Comparison of ENCODE assay signal across 21 cellular contexts in genomic region chr13:60788156-60788829, GRCh38.
A peak's percentile ranks its signal among the peaks of the same experiment; 100 is the strongest.
DNase-seq lines count a peak whose midpoint lies in the region; ATAC-seq and TF ChIP-seq lines count a peak whose summit lies in the region.
"Had no signal": no experiment of that assay in that cellular context is flagged by ENCODE, and none has a peak within 500 bp of the region (broad histone marks: within the 10 kb centered on the region; RNA-seq: fewer than 3 reads in every experiment).

No MANE protein-coding gene starts in this region.

- H3K9me3 ChIP-seq in adrenal gland (replicated peaks in 1 of 3): no peaks in the 10 kb centered on the region
- H3K9me3 ChIP-seq in psoas muscle: no peaks in the 10 kb centered on the region
- H3K9me3 ChIP-seq: esophagus squamous epithelium had no signal

- intact Hi-C loops in adrenal gland (cut with DNase I) (no loop called here), psoas muscle (cut with DNase I) (no loop called here)

- no peak overlapping the region for H3K27ac ChIP-seq in adrenal gland
- H3K27ac ChIP-seq in psoas muscle: no peak overlapping the region
- H3K27ac ChIP-seq: esophagus squamous epithelium had no signal

- TF ChIP-seq CTCF in adrenal gland (IDR thresholded peaks at IDR 0.05) (no peak), psoas muscle (IDR thresholded peaks at IDR 0.05) (no peak), GM13977 (IDR thresholded peaks at IDR 0.05; ENCODE audit: extremely low read depth, insufficient read depth, missing control alignments) (no peak)

- H3K4me3 ChIP-seq in adrenal gland: no peak overlapping the region
- H3K4me3 ChIP-seq in psoas muscle: no peak overlapping the region
- H3K4me3 ChIP-seq: esophagus squamous epithelium, spleen had no signal

- ATAC-seq in psoas muscle: no peak

- WGBS in adrenal gland, 4 donors: 67 to 78% (median 70%) methylated on average over 3 of the region's 3 CpGs
- 34 to 46% (median 35%) methylated on average over 3 of the region's 3 CpGs for WGBS in psoas muscle, 3 donors

- in situ Hi-C loops in GM13977 (cut with MboI; ENCODE audit: low pct_unique_long_range_greater_than_20kb, low sequenced_read_pairs, unreplicated experiment): no loop called here

- DNase-seq in ELF-1 (ENCODE audit: low read depth, low spot score) (peak; percentile 16), adrenal gland (peak in 6 of 7 donors; percentile 33 to 73 (median 54)), foreskin melanocyte (peak; percentile 11), psoas muscle (peak; percentile 35 to 45), NCI-H1105 (lab: John Stamatoyannopoulos, UW) (no peak), MV-4-11 (lab: John Stamatoyannopoulos, UW) (no peak), GM13977 (ENCODE audit: low spot score) (no peak)
- DNase-seq in activated CD8-positive, alpha-beta memory T cell treated with anti-CD3 and anti-CD28 coated beads, Interleukin-2, amount 50 U/mL, for 48 hours: no peak
- DNase-seq: activated CD4-positive, alpha-beta T cell treated with anti-CD3 and anti-CD28 coated beads, Interleukin-2, amount 10 ng/mL, durations not matched to agents 24 days and 14 days; activated effector memory CD4-positive, alpha-beta T cell treated with Interleukin-2 at 50 U/mL for 16 hours; cerebellar nuclear complex; DMS 273 treated with DMSO at 0.1 percent for 48 hours; effector CD4-positive, alpha-beta T cell; esophagus squamous epithelium; GOT3; NCI-H1694; NCI-H226; NK-92 treated with Interleukin-12 subunit alpha and Interleukin-12 subunit beta, amount 100 ng/mL, for 24 hours; spleen; stimulated activated CD4-positive, alpha-beta T cell treated with anti-CD3 and anti-CD28 coated beads, Interleukin-4, amount 100 ng/mL, for 4 hours; SW 1271 had no signal

- H3K36me3 ChIP-seq in adrenal gland (replicated peaks in 1 of 2) (no peaks in the 10 kb centered on the region), psoas muscle (ENCODE audit: insufficient read depth in 1 of 2, low read depth in 1 of 2) (no peaks in the 10 kb centered on the region)
- H3K36me3 ChIP-seq: esophagus squamous epithelium, spleen had no signal

- no peak for TF ChIP-seq POLR2A in adrenal gland (IDR thresholded peaks at IDR 0.05)

- no peaks in the 10 kb centered on the region for H3K27me3 ChIP-seq in adrenal gland
- no peaks in the 10 kb centered on the region for H3K27me3 ChIP-seq in psoas muscle (ENCODE audit: insufficient read depth in 3 of 3, low read length in 2 of 3)
- H3K27me3 ChIP-seq: esophagus squamous epithelium, spleen had no signal

- H3K4me1 ChIP-seq in adrenal gland (replicated peaks in 1 of 2) (no peaks in the 10 kb centered on the region), psoas muscle (no peaks in the 10 kb centered on the region)
- H3K4me1 ChIP-seq: esophagus squamous epithelium, spleen had no signal

Comparison
In these comparisons a context has a peak if more than half of its experiments do, and no peak if none do; other contexts are left out.
1. DNase-seq: peak in ELF-1 (single experiment), adrenal gland (6 of 7), foreskin melanocyte (single experiment) and psoas muscle (2 of 2); none in NCI-H1105 (single experiment), MV-4-11 (single experiment), activated CD8-positive, alpha-beta memory T cell treated with anti-CD3 and anti-CD28 coated beads, Interleukin-2, amount 50 U/mL, for 48 hours (single experiment) and GM13977 (single experiment).